Comparison of ENCODE assay signal across 18 cellular contexts in genomic region chr4:184965185-184966052, GRCh38. TPM values are rescaled to one million over a fixed set of nuclear protein-coding genes. Genes with fewer than 3 reads are reported as not detected.
DNase-seq lines count a peak whose midpoint lies in the region; ATAC-seq and TF ChIP-seq lines count a peak whose summit lies in the region.
"Not testable (repeated sequence)": the region's sequence is repeated elsewhere in the genome, so short reads cannot be mapped to it uniquely, and the experiment has no call there.
"Had no signal": no experiment of that assay in that cellular context is flagged by ENCODE, and none has a peak within 500 bp of the region (broad histone marks: within the 10 kb centered on the region; RNA-seq: fewer than 3 reads in every experiment).

No MANE protein-coding gene starts in this region.

- DNase-seq in GM12865 (ENCODE audit: low read depth): peak; percentile 14
- DNase-seq in activated CD4-positive, CD25-positive, alpha-beta regulatory T cell (lab: John Stamatoyannopoulos, UW): peak in 3 of 4 experiments; percentile 3 to 10 (median 4)
- DNase-seq in activated T-cell treated with anti-CD3 and anti-CD28 coated beads, Interleukin-2, amount 50 U/mL, for 24 hours: peak; percentile 39
- peak in 1 of 2 donors; percentile 14 for DNase-seq in activated naive CD4-positive, alpha-beta T cell treated with anti-CD3 and anti-CD28 coated beads, Interleukin-2, amount 50 U/mL, for 72 hours (ENCODE audit: low spot score in 2 of 2)
- DNase-seq in endothelial cell (ENCODE audit: low spot score); natural killer cell: not testable (repeated sequence)

- not testable (repeated sequence) for ATAC-seq in activated naive CD4-positive, alpha-beta T cell treated with anti-CD3 and anti-CD28 coated beads, Interleukin-2, amount 50 U/mL, for 72 hours; natural killer cell; stimulated activated memory B cell treated with anti-CD40 and anti-IgM and Interleukin-4, amounts not matched to agents 10 μg/mL and 1 μg/mL and 100 μg/mL, for 72 hours

- H3K27ac Mint-ChIP-seq in activated T-cell treated with anti-CD3 and anti-CD28 coated beads, Interleukin-2, amount 50 U/mL, for 24 hours: peak overlapping the region; percentile 96
- peak overlapping the region; percentile 91 to 100 for H3K27ac Mint-ChIP-seq in activated naive CD4-positive, alpha-beta T cell treated with anti-CD3 and anti-CD28 coated beads, Interleukin-2, amount 50 U/mL, for 72 hours
- H3K27ac Mint-ChIP-seq in endothelial cell (ENCODE audit: unreplicated experiment): peak overlapping the region; percentile 52
- peak overlapping the region; percentile 100 for H3K27ac Mint-ChIP-seq in natural killer cell
- H3K27ac Mint-ChIP-seq in stimulated activated memory B cell treated with anti-CD40 and anti-IgM and Interleukin-4, amounts not matched to agents 10 μg/mL and 1 μg/mL and 100 μg/mL, for 72 hours: peak overlapping the region; percentile 93

- H3K27me3 Mint-ChIP-seq in activated T-cell treated with anti-CD3 and anti-CD28 coated beads, Interleukin-2, amount 50 U/mL, for 24 hours; natural killer cell (ENCODE audit: low read depth in 2 of 2); stimulated activated memory B cell treated with anti-CD40 and anti-IgM and Interleukin-4, amounts not matched to agents 10 μg/mL and 1 μg/mL and 100 μg/mL, for 72 hours: not testable (repeated sequence)
- H3K27me3 Mint-ChIP-seq in endothelial cell (ENCODE audit: unreplicated experiment): peaks cover 13% of the 10 kb centered on the region

- intact Hi-C loops in natural killer cell (cut with micrococcal nuclease): loop anchor here (10.0 kb wide), 1 partner anchor 431 kb away; no protein-coding TSS in a partner anchor

- H3K36me3 Mint-ChIP-seq in activated T-cell treated with anti-CD3 and anti-CD28 coated beads, Interleukin-2, amount 50 U/mL, for 24 hours (ENCODE audit: low read depth); activated naive CD4-positive, alpha-beta T cell treated with anti-CD3 and anti-CD28 coated beads, Interleukin-2, amount 50 U/mL, for 72 hours; natural killer cell; stimulated activated memory B cell treated with anti-CD40 and anti-IgM and Interleukin-4, amounts not matched to agents 10 μg/mL and 1 μg/mL and 100 μg/mL, for 72 hours: not testable (repeated sequence)
- H3K36me3 Mint-ChIP-seq in endothelial cell (ENCODE audit: low read depth, unreplicated experiment): peaks cover 13% of the 10 kb centered on the region

- H3K4me1 Mint-ChIP-seq in activated T-cell treated with anti-CD3 and anti-CD28 coated beads, Interleukin-2, amount 50 U/mL, for 24 hours (ENCODE audit: low read depth); endothelial cell (ENCODE audit: unreplicated experiment); natural killer cell; stimulated activated memory B cell treated with anti-CD40 and anti-IgM and Interleukin-4, amounts not matched to agents 10 μg/mL and 1 μg/mL and 100 μg/mL, for 72 hours: not testable (repeated sequence)

- H3K4me3 Mint-ChIP-seq in activated T-cell treated with anti-CD3 and anti-CD28 coated beads, Interleukin-2, amount 50 U/mL, for 24 hours: peak overlapping the region; percentile 62
- H3K4me3 Mint-ChIP-seq in endothelial cell (ENCODE audit: unreplicated experiment): peak overlapping the region; percentile 59
- H3K4me3 Mint-ChIP-seq in natural killer cell: peak overlapping the region; percentile 100
- H3K4me3 Mint-ChIP-seq in stimulated activated memory B cell treated with anti-CD40 and anti-IgM and Interleukin-4, amounts not matched to agents 10 μg/mL and 1 μg/mL and 100 μg/mL, for 72 hours: peak overlapping the region; percentile 77

- not testable (repeated sequence) for TF ChIP-seq CTCF in GM12865 (IDR thresholded peaks at IDR 0.05; ENCODE audit: insufficient read depth, low read depth, low read length, missing control alignments); endothelial cell (IDR thresholded peaks at IDR 0.05; ENCODE audit: unreplicated experiment); natural killer cell (IDR thresholded peaks at IDR 0.05)

- H3K4me3 ChIP-seq in GM12865 (ENCODE audit: low read depth, low read length): not testable (repeated sequence)

- not testable (repeated sequence) for H3K9me3 Mint-ChIP-seq in activated T-cell treated with anti-CD3 and anti-CD28 coated beads, Interleukin-2, amount 50 U/mL, for 24 hours; activated naive CD4-positive, alpha-beta T cell treated with anti-CD3 and anti-CD28 coated beads, Interleukin-2, amount 50 U/mL, for 72 hours; endothelial cell (ENCODE audit: unreplicated experiment); natural killer cell; stimulated activated memory B cell treated with anti-CD40 and anti-IgM and Interleukin-4, amounts not matched to agents 10 μg/mL and 1 μg/mL and 100 μg/mL, for 72 hours

RNA-seq across cellular contexts. Expression of gene HELT, which starts 52.9 kb away (rescaled TPM):
- total RNA-seq in activated naive CD4-positive, alpha-beta T cell treated with anti-CD3 and anti-CD28 coated beads, Interleukin-2, amount 50 U/mL, for 72 hours: not detected
- total RNA-seq in endothelial cell (ENCODE audit: unreplicated experiment) (not detected), natural killer cell (not detected)
- total RNA-seq: adrenal gland, endodermal cell, esophagus muscularis mucosa, IMR-90, left ventricle myocardium superior, mesenteric fat pad, myocyte, osteoblast, PC-9, thoracic aorta, uterus had no signal
